Comparison of ENCODE assay signal across 23 cellular contexts in the genomic region with DNA sequence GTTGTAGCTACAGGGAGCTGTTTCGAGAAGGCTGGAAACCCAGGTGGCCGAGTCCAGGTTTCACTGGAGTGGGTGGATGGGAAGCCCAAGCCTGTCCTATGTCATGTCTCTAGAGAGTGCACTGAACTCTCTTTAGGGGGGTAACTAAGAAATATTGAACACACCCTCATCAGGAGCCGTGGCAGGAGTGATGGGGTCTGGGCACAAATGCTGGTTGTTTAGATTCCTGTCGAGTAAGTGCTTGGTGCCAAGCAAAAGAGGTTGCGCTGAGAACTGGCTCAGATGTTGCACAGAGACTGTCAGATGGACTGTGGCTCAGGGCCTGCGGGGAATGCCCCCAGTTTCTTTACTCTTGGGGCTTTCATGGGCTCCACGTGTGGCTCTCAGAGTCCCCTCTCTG. TPM values are rescaled to one million over a fixed set of nuclear protein-coding genes. Genes with fewer than 3 reads are reported as not detected.
"Had no signal": no experiment of that assay in that cellular context is flagged by ENCODE, and none has a peak within 500 bp of the region (broad histone marks: within the 10 kb centered on the region; RNA-seq: fewer than 3 reads in every experiment).

No MANE protein-coding gene starts in this region.

- H3K27ac ChIP-seq: adrenal gland, PC-9 had no signal

- ATAC-seq: activated CD8-positive, alpha-beta T cell treated with anti-CD3 and anti-CD28 coated beads, Interleukin-2, amount 10 ng/mL, durations not matched to agents 7 days and 5 days; T-helper 17 cell; WTC11 had no signal

- DNase-seq: activated CD4-positive, alpha-beta T cell treated with anti-CD3 and anti-CD28 coated beads for 48 hours; activated CD4-positive, alpha-beta T cell treated with anti-CD3 and anti-CD28 coated beads, Interleukin-2, amount 50 U/mL, for 4 hours; activated CD4-positive, CD25-positive, alpha-beta regulatory T cell treated with anti-CD3 and anti-CD28 coated beads, Interleukin-2, amount 50 U/mL, for 72 hours; activated CD8-positive, alpha-beta memory T cell treated with anti-CD3 and anti-CD28 coated beads, Interleukin-2, amount 50 U/mL, for 48 hours; activated CD8-positive, alpha-beta T cell treated with anti-CD3 and anti-CD28 coated beads, Interleukin-2, amount 10 ng/mL, durations not matched to agents 7 days and 5 days; activated naive CD4-positive, alpha-beta T cell treated with anti-CD3 and anti-CD28 coated beads, Interleukin-2, amount 50 U/mL, for 16 hours; activated naive CD8-positive, alpha-beta T cell treated with anti-CD3 and anti-CD28 coated beads, Interleukin-2, amount 10 ng/mL, durations not matched to agents 7 days and 5 days; activated T-cell treated with anti-CD3 and anti-CD28 coated beads, Interleukin-2, amount 50 U/mL, for 1 hour; adrenal gland; KG1; NCI-H1048; NCI-H146; NCI-H187 treated with DMSO at 0.1 percent for 48 hours; NCI-H2081 treated with DMSO at 0.1 percent for 48 hours; NCI-H446; NCI-H524; PC-9; SIG-M5; T-helper 17 cell; T-helper 9 cell had no signal

- H3K4me1 ChIP-seq: adrenal gland had no signal

- H3K4me3 ChIP-seq: adrenal gland, PC-9 had no signal

- H3K27me3 ChIP-seq: adrenal gland had no signal

RNA-seq across cellular contexts. Expression of a gene that starts 7.3 kb away (rescaled TPM):
- total RNA-seq: LHCN-M2, M059J, PC-9 had no signal

RNA-seq across cellular contexts. Expression of a gene that starts 15.8 kb away (rescaled TPM):
- total RNA-seq: LHCN-M2, M059J, PC-9 had no signal
